ENCODE assay signal across 23 cellular contexts in genomic region chr22:36282078-36282831, GRCh38. TPM values are rescaled to one million over a fixed set of nuclear protein-coding genes. Genes with fewer than 3 reads are reported as not detected.
DNase-seq lines count a peak whose midpoint lies in the region; ATAC-seq and TF ChIP-seq lines count a peak whose summit lies in the region.
"Had no signal": no experiment of that assay in that cellular context is flagged by ENCODE, and none has a peak within 500 bp of the region (broad histone marks: within the 10 kb centered on the region; RNA-seq: fewer than 3 reads in every experiment).

No MANE protein-coding gene starts in this region.

- no peak overlapping the region for H3K4me2 ChIP-seq in mesenchymal stem cell (ENCODE audit: low read length, poor library complexity, severe bottlenecking)

- no peak overlapping the region for H2AK5ac ChIP-seq in mesenchymal stem cell (ENCODE audit: low read length, severe bottlenecking)

- peak overlapping the region; percentile 44 for H3K27ac Mint-ChIP-seq in activated T-cell treated with anti-CD3 and anti-CD28 coated beads, Interleukin-2, amount 50 U/mL, for 24 hours
- H3K27ac Mint-ChIP-seq in activated T-cell treated with anti-CD3 and anti-CD28 coated beads, Interleukin-2, amount 50 U/mL, for 72 hours, result no peak overlapping the region

- no peaks in the 10 kb centered on the region for H3K27me3 Mint-ChIP-seq in activated T-cell treated with anti-CD3 and anti-CD28 coated beads, Interleukin-2, amount 50 U/mL, for 24 hours
- no peaks in the 10 kb centered on the region for H3K27me3 Mint-ChIP-seq in activated T-cell treated with anti-CD3 and anti-CD28 coated beads, Interleukin-2, amount 50 U/mL, for 72 hours (ENCODE audit: low read depth)

- no peak for TF ChIP-seq POLR2A in adrenal gland (IDR thresholded peaks at IDR 0.05)

- no peak overlapping the region for H3K18ac ChIP-seq in mesenchymal stem cell (ENCODE audit: low read depth in 1 of 2, low read length in 2 of 2)

- no peak overlapping the region for H2BK120ac ChIP-seq in mesenchymal stem cell (ENCODE audit: low read depth, low read length)

- no peak overlapping the region for H3K4ac ChIP-seq in mesenchymal stem cell (ENCODE audit: low read depth in 1 of 2, low read length in 2 of 2)

- H2BK12ac ChIP-seq in mesenchymal stem cell (ENCODE audit: low read length in 2 of 2), result no peak overlapping the region

- no peak overlapping the region for H3K4me3 Mint-ChIP-seq in activated T-cell treated with anti-CD3 and anti-CD28 coated beads, Interleukin-2, amount 50 U/mL, for 24 hours
- no peak overlapping the region for H3K4me3 Mint-ChIP-seq in activated T-cell treated with anti-CD3 and anti-CD28 coated beads, Interleukin-2, amount 50 U/mL, for 72 hours
- H3K4me3 Mint-ChIP-seq: T-helper 1 cell treated with Interleukin-12 subunit alpha and Interleukin-12 subunit beta and Interleukin-4 antibody, amounts not matched to agents 30 μg/mL and 1 μg/mL, for 36 hours had no signal

- peaks cover 6% of the 10 kb centered on the region for H3K79me1 ChIP-seq in mesenchymal stem cell (replicated peaks; ENCODE audit: low read length, poor library complexity, severe bottlenecking)

- no peak for TF ChIP-seq CTCF in adrenal gland (IDR thresholded peaks at IDR 0.05)

- H3K4me3 ChIP-seq in mesenchymal stem cell (ENCODE audit: insufficient read depth in 1 of 2, low read depth in 1 of 2, low read length in 2 of 2), result no peak overlapping the region
- no peak overlapping the region for H3K4me3 ChIP-seq in subcutaneous abdominal adipose tissue (ENCODE audit: low read depth in 1 of 5, low read length in 5 of 5)
- no peak overlapping the region for H3K4me3 ChIP-seq in adrenal gland
- H3K4me3 ChIP-seq: esophagus squamous epithelium, SJCRH30, transverse colon had no signal

- H3K23ac ChIP-seq in mesenchymal stem cell (ENCODE audit: low read length in 2 of 2), result no peak overlapping the region

- no peaks in the 10 kb centered on the region for H3K9me3 Mint-ChIP-seq in activated T-cell treated with anti-CD3 and anti-CD28 coated beads, Interleukin-2, amount 50 U/mL, for 24 hours
- H3K9me3 Mint-ChIP-seq in activated T-cell treated with anti-CD3 and anti-CD28 coated beads, Interleukin-2, amount 50 U/mL, for 72 hours, result no peaks in the 10 kb centered on the region
- H3K9me3 Mint-ChIP-seq: T-helper 1 cell treated with Interleukin-12 subunit alpha and Interleukin-12 subunit beta and Interleukin-4 antibody, amounts not matched to agents 30 μg/mL and 1 μg/mL, for 36 hours had no signal

- H3K9ac ChIP-seq in mesenchymal stem cell (ENCODE audit: low read length) (no peak overlapping the region), subcutaneous abdominal adipose tissue (ENCODE audit: low read length in 5 of 5) (no peak overlapping the region)

- H3K9me3 ChIP-seq in mesenchymal stem cell (ENCODE audit: control insufficient read depth, low read length) (no peaks in the 10 kb centered on the region), subcutaneous abdominal adipose tissue (ENCODE audit: control insufficient read depth in 5 of 5, low read length in 5 of 5) (no peaks in the 10 kb centered on the region), adrenal gland (replicated peaks in 1 of 3) (no peaks in the 10 kb centered on the region)
- H3K9me3 ChIP-seq: BE2C, esophagus squamous epithelium, SJCRH30, transverse colon had no signal

- peaks cover 22% of the 10 kb centered on the region for H3K4me1 ChIP-seq in mesenchymal stem cell (ENCODE audit: control insufficient read depth, insufficient read depth, low read depth, low read length)
- H3K4me1 ChIP-seq in subcutaneous abdominal adipose tissue (ENCODE audit: control insufficient read depth in 5 of 5, insufficient read depth in 5 of 5, low read length in 5 of 5), result peaks cover 4 to 39% (median 31%) of the 10 kb centered on the region in 5 donors
- peaks cover 12 to 27% of the 10 kb centered on the region in 2 donors for H3K4me1 ChIP-seq in adrenal gland (replicated peaks in 1 of 2)
- H3K4me1 ChIP-seq: BE2C, SJCRH30 had no signal

- H3K27ac ChIP-seq in mesenchymal stem cell (ENCODE audit: low read length, poor library complexity, severe bottlenecking) (peak overlapping the region; percentile 1), subcutaneous abdominal adipose tissue (ENCODE audit: low read depth, low read length) (peak overlapping the region; percentile 41), adrenal gland (no peak overlapping the region)
- H3K27ac ChIP-seq: SJCRH30, VCaP had no signal

- no peak overlapping the region for H2BK15ac ChIP-seq in mesenchymal stem cell (ENCODE audit: low read depth, poor library complexity, severe bottlenecking)

- 95% methylated on average over 31 of the region's 31 CpGs for WGBS in mesenchymal stem cell
- WGBS in adrenal gland, 4 donors, result 81 to 84% (median 84%) methylated on average over 20 to 31 of the region's 31 CpGs

- peak overlapping the region; percentile 35 for H4K8ac ChIP-seq in mesenchymal stem cell (ENCODE audit: low read length)

- no peak for ATAC-seq in activated T-cell treated with anti-CD3 and anti-CD28 coated beads, Interleukin-2, amount 50 U/mL, for 72 hours (replicated peaks in 1 of 2)
- ATAC-seq: left cardiac atrium had no signal

- no peak overlapping the region for H2AFZ ChIP-seq in mesenchymal stem cell (ENCODE audit: low read depth, low read length)

- H2BK5ac ChIP-seq in mesenchymal stem cell (ENCODE audit: low read depth, low read length, poor library complexity, severe bottlenecking), result no peak overlapping the region

- H3K27me3 ChIP-seq in mesenchymal stem cell (ENCODE audit: control insufficient read depth in 1 of 2, insufficient read depth in 1 of 2, low read length in 2 of 2) (no peaks in the 10 kb centered on the region), subcutaneous abdominal adipose tissue (ENCODE audit: control insufficient read depth in 5 of 5, insufficient read depth in 4 of 5, low read length in 5 of 5) (no peaks in the 10 kb centered on the region), adrenal gland (no peaks in the 10 kb centered on the region)
- H3K27me3 ChIP-seq: BE2C, esophagus squamous epithelium, SJCRH30, transverse colon had no signal

- intact Hi-C loops in adrenal gland (cut with DNase I), result loop anchor here in 1 of 2 donors (10.0 kb wide), 1 partner anchor 87 kb away; no protein-coding TSS in a partner anchor

- H3K36me3 Mint-ChIP-seq in activated T-cell treated with anti-CD3 and anti-CD28 coated beads, Interleukin-2, amount 50 U/mL, for 24 hours (ENCODE audit: low read depth), result peaks cover 81% of the 10 kb centered on the region
- H3K36me3 Mint-ChIP-seq in activated T-cell treated with anti-CD3 and anti-CD28 coated beads, Interleukin-2, amount 50 U/mL, for 72 hours (ENCODE audit: insufficient read depth in 2 of 2), result peaks cover 12 to 25% of the 10 kb centered on the region in 2 donors

- H3K14ac ChIP-seq in mesenchymal stem cell (ENCODE audit: low read length in 2 of 2), result no peak overlapping the region

- H4K91ac ChIP-seq in mesenchymal stem cell (ENCODE audit: low read length), result no peak overlapping the region

- H3K36me3 ChIP-seq in mesenchymal stem cell (ENCODE audit: control insufficient read depth in 1 of 2, insufficient read depth in 2 of 2, low read depth in 1 of 2, low read length in 2 of 2) (peaks cover 73 to 82% of the 10 kb centered on the region in 2 experiments), subcutaneous abdominal adipose tissue (ENCODE audit: control insufficient read depth in 5 of 5, insufficient read depth in 5 of 5, low read length in 5 of 5) (peaks cover 0 to 63% (median 63%) of the 10 kb centered on the region in 5 donors), adrenal gland (replicated peaks in 1 of 2) (peaks cover 0 to 65% of the 10 kb centered on the region in 2 donors)

- peaks cover 24% of the 10 kb centered on the region for H3K4me1 Mint-ChIP-seq in activated T-cell treated with anti-CD3 and anti-CD28 coated beads, Interleukin-2, amount 50 U/mL, for 24 hours (ENCODE audit: low read depth)
- H3K4me1 Mint-ChIP-seq in activated T-cell treated with anti-CD3 and anti-CD28 coated beads, Interleukin-2, amount 50 U/mL, for 72 hours (ENCODE audit: low read depth), result peaks cover 14% of the 10 kb centered on the region

- no peak for DNase-seq in activated T-cell treated with anti-CD3 and anti-CD28 coated beads, Interleukin-2, amount 50 U/mL, for 24 hours
- no peak for DNase-seq in activated T-cell treated with anti-CD3 and anti-CD28 coated beads, Interleukin-2, amount 50 U/mL, for 72 hours
- DNase-seq in HuH-7 (ENCODE audit: low spot score) (peak; percentile 5), mesenchymal stem cell (no peak), NCI-H2081 (lab: John Stamatoyannopoulos, UW) (no peak), adrenal gland (no peak), NCI-H2196 (lab: John Stamatoyannopoulos, UW; ENCODE audit: unreplicated experiment) (no peak)
- DNase-seq: activated CD4-positive, alpha-beta T cell treated with anti-CD3 and anti-CD28 coated beads, Interleukin-2, amount 50 U/mL, for 48 hours; activated T-cell treated with anti-CD3 and anti-CD28 coated beads, Interleukin-2, amount 50 U/mL, for 1 hour; BE2C; DMS 273 treated with DMSO at 0.1 percent for 48 hours; effector memory CD4-positive, alpha-beta T cell; esophagus squamous epithelium; GOT3; left cardiac atrium; NCI-H1417 treated with DMSO at 0.1 percent for 48 hours; NCI-H2171 treated with DMSO at 0.1 percent for 48 hours; OCI-M1; SJCRH30; transverse colon had no signal

RNA-seq across cellular contexts. Expression of gene APOL1, which starts 29.3 kb away (rescaled TPM):
- total RNA-seq in activated T-cell treated with anti-CD3 and anti-CD28 coated beads, Interleukin-2, amount 50 U/mL, for 72 hours, result 10 to 100 TPM; 32.7 to 44.5 TPM
- polyA plus RNA-seq in mesenchymal stem cell (2013, experiment 1 of 2), result 19.4 TPM
- polyA plus RNA-seq in mesenchymal stem cell (2013, experiment 2 of 2), result 18.7 TPM
- 10 to 100 TPM; 10.8 to 39.0 (median 31.3) TPM for total RNA-seq in adrenal gland
- polyA plus RNA-seq in adrenal gland, result 10 to 100 TPM; 19.9 to 21.2 (median 20.2) TPM

RNA-seq across cellular contexts. Expression of gene APOL2, which starts 42.9 kb away (rescaled TPM):
- total RNA-seq in activated T-cell treated with anti-CD3 and anti-CD28 coated beads, Interleukin-2, amount 50 U/mL, for 72 hours, result 10 to 100 TPM; 64.5 to 69.5 TPM
- polyA plus RNA-seq in mesenchymal stem cell (2013, experiment 1 of 2), result 28.5 TPM
- polyA plus RNA-seq in mesenchymal stem cell (2013, experiment 2 of 2), result 29.7 TPM
- 10 to 100 TPM; 16.1 to 49.3 (median 40.0) TPM for total RNA-seq in adrenal gland
- polyA plus RNA-seq in adrenal gland, result 10 to 100 TPM; 36.7 to 73.8 (median 49.2) TPM

Comparison
In these comparisons a context has a peak if more than half of its experiments do, and no peak if none do; other contexts are left out.
1. H3K27ac ChIP-seq: peak in mesenchymal stem cell (single experiment) and subcutaneous abdominal adipose tissue (single experiment); none in adrenal gland (0 of 5).